ENCODE assay signal across 8 cellular contexts in genomic region chr18:49813071-49813320, GRCh38. TPM values are rescaled to one million over a fixed set of nuclear protein-coding genes. Genes with fewer than 3 reads are reported as not detected.
A peak's percentile ranks its signal among the peaks of the same experiment; 100 is the strongest.
DNase-seq lines count a peak whose midpoint lies in the region; ATAC-seq, FAIRE-seq and TF ChIP-seq lines count a peak whose summit lies in the region.

No MANE protein-coding gene starts in this region.

- in situ Hi-C loops in GM12878 (cut with MboI): no loop called here

- peak overlapping the region; percentile 91 for H2AFZ ChIP-seq in ACC112 (ENCODE audit: low read length, unreplicated experiment)
- peak overlapping the region; percentile 96 for H2AFZ ChIP-seq in GM12878 (ENCODE audit: control insufficient read depth, low read depth, low read length)

- peak overlapping the region; percentile 85 for H3K4me3 ChIP-seq in ACC112 (ENCODE audit: low read depth, low read length)
- H3K4me3 ChIP-seq in GM12878: peak overlapping the region; percentile 95
- H3K4me3 ChIP-seq in iPS-11a (ENCODE audit: low read depth, low read length): peak overlapping the region; percentile 51
- peak overlapping the region; percentile 99 for H3K4me3 ChIP-seq in skeletal muscle satellite cell (ENCODE audit: low read length)

- TF ChIP-seq POLR2A in GM12878 (IDR thresholded peaks at IDR 0.05; ENCODE audit: low read depth, low read length): no peak

- peak overlapping the region; percentile 62 for H3K4me2 ChIP-seq in GM12878 (ENCODE audit: control insufficient read depth, insufficient read depth)
- H3K4me2 ChIP-seq in skeletal muscle satellite cell (ENCODE audit: low read length): peak overlapping the region; percentile 92

- TF ChIP-seq RAD21 in GM12878 (IDR thresholded peaks at IDR 0.05; ENCODE audit: insufficient read depth, low read depth, low read length): no peak

- 0% methylated on average over 17 of the region's 17 CpGs for WGBS in GM12878 (ENCODE audit: insufficient coverage, insufficient replicate concordance, low lambda C conversion rate, missing lambda C conversion rate)

- H3K27me3 ChIP-seq in ACC112 (ENCODE audit: insufficient read depth, low read length) (no peaks in the 10 kb centered on the region), GM12878 (replicated peaks in 1 of 2; ENCODE audit: control insufficient read depth in 2 of 2, insufficient read depth in 2 of 2, low read length in 1 of 2) (no peaks in the 10 kb centered on the region), skeletal muscle satellite cell (ENCODE audit: control insufficient read depth, insufficient read depth, low read length) (no peaks in the 10 kb centered on the region)

- H4K20me1 ChIP-seq in GM12878 (ENCODE audit: control insufficient read depth, insufficient read depth): no peaks in the 10 kb centered on the region

- CTCF ChIA-PET in GM12878 (lab: Yijun Ruan, JAX): no interaction called here

- H3K79me2 ChIP-seq in ACC112 (ENCODE audit: control insufficient read depth, insufficient read depth, low read length, unreplicated experiment): peaks cover 40% of the 10 kb centered on the region
- peaks cover 21% of the 10 kb centered on the region for H3K79me2 ChIP-seq in GM12878 (ENCODE audit: control insufficient read depth, insufficient read depth, low read length)

- H3K4me1 ChIP-seq in ACC112 (ENCODE audit: control insufficient read depth, insufficient read depth, low read length, unreplicated experiment) (peaks cover 9% of the 10 kb centered on the region), GM12878 (ENCODE audit: control insufficient read depth, insufficient read depth, low read length) (no peaks in the 10 kb centered on the region), skeletal muscle satellite cell (ENCODE audit: control insufficient read depth, insufficient read depth, low read length) (peaks cover 17% of the 10 kb centered on the region)

- intact Hi-C loops in GM12878 (cut with micrococcal nuclease; ENCODE audit: unreplicated experiment): no loop called here

- FAIRE-seq in GM12878 (lab: Jason Lieb, UNC): no peak

- SMC1A ChIA-PET in GM12878 (lab: Charles Lee; ENCODE audit: uncharacterized antibody, unreplicated experiment): interaction anchor here (0.6 kb wide), 1 partner anchor 71 kb away, joined by 4 read pairs; no protein-coding TSS in a partner anchor

- TF ChIP-seq EP300 in GM12878 (IDR thresholded peaks at IDR 0.05; ENCODE audit: borderline replicate concordance in 1 of 2, control insufficient read depth in 1 of 2, low read depth in 2 of 2, low read length in 2 of 2): no peak

- H3K9ac ChIP-seq in GM12878 (ENCODE audit: control insufficient read depth, insufficient read depth, low read length): peak overlapping the region; percentile 77
- H3K9ac ChIP-seq in skeletal muscle satellite cell (ENCODE audit: low read depth, low read length): peak overlapping the region; percentile 98

- H3K27ac ChIP-seq in ACC112 (ENCODE audit: low read depth, low read length) (peak overlapping the region; percentile 93), GM12878 (ENCODE audit: control insufficient read depth, insufficient read depth) (peak overlapping the region; percentile 94)

- H3K9me3 ChIP-seq in GM12878 (replicated peaks; ENCODE audit: control insufficient read depth, insufficient read depth, low read length) (peaks cover 3% of the 10 kb centered on the region; the same call in 2 of the 3 replicates), skeletal muscle satellite cell (replicated peaks; ENCODE audit: low read length) (peaks cover 4% of the 10 kb centered on the region)

- H3K36me3 ChIP-seq in ACC112 (ENCODE audit: insufficient read depth, low read length): peaks cover 4% of the 10 kb centered on the region; the same call in 1 of the 2 replicates
- no peaks in the 10 kb centered on the region for H3K36me3 ChIP-seq in GM12878 (ENCODE audit: control insufficient read depth in 2 of 2, insufficient read depth in 2 of 2, low read length in 1 of 2)
- H3K36me3 ChIP-seq in skeletal muscle satellite cell (ENCODE audit: insufficient read depth, low read length): no peaks in the 10 kb centered on the region

- BruUV-seq in GM12878 (replicated peaks; lab: Mats Ljungman, UMichigan): no TSS peak

- RAD21 ChIA-PET in GM12878 (lab: Charles Lee; ENCODE audit: unreplicated experiment): interaction anchor here (0.9 to 1.6 kb wide), 2 partner anchors 43 to 380 kb away, joined by 3 to 5 read pairs; no protein-coding TSS in a partner anchor

- POLR2A ChIA-PET in GM12878 (lab: Charles Lee): no interaction called here

- ATAC-seq in HG02763 (IDR thresholded peaks at IDR 0.05; ENCODE audit: unreplicated experiment): peak; percentile 5
- peak; percentile 55 for ATAC-seq in GM12878

- TF ChIP-seq CTCF in GM10266 (IDR thresholded peaks at IDR 0.05; ENCODE audit: control insufficient read depth, insufficient read depth, low read depth, missing control alignments) (peak; percentile 7), GM12878 (IDR thresholded peaks at IDR 0.05 in 2 of 3, conservative IDR thresholded peaks at IDR 0.05 in 1 of 3; ENCODE audit: control insufficient read depth in 2 of 3, extremely low read depth in 1 of 3, insufficient read depth in 1 of 3, low read depth in 3 of 3, low read length in 3 of 3) (no peak)

- DNase-seq in GM10266 (ENCODE audit: extremely low spot score) (peak; percentile 48), NCI-H2196 (lab: John Stamatoyannopoulos, UW; ENCODE audit: unreplicated experiment) (peak; percentile 56), GM12878 (ENCODE audit: low read depth, low spot score) (no peak), cerebellar nuclear complex (lab: John Stamatoyannopoulos, UW) (no peak)

TF ChIP-seq in GM12878, 131 proteins besides CTCF, POLR2A, EP300 and RAD21 (continues in another document):
- no peak for TF ChIP-seq NR2C2 (IDR thresholded peaks at IDR 0.05; ENCODE audit: borderline replicate concordance, control insufficient read depth, insufficient read length, low read depth)
- TF ChIP-seq SMAD1 (IDR thresholded peaks at IDR 0.05; ENCODE audit: low read depth, partially characterized antibody): no peak
- TF ChIP-seq CEBPZ (IDR thresholded peaks at IDR 0.05; ENCODE audit: low read depth, low read length): no peak
- no peak for TF ChIP-seq MYB (IDR thresholded peaks at IDR 0.05; ENCODE audit: borderline replicate concordance, low read depth, low read length)
- TF ChIP-seq, protein P1, sequence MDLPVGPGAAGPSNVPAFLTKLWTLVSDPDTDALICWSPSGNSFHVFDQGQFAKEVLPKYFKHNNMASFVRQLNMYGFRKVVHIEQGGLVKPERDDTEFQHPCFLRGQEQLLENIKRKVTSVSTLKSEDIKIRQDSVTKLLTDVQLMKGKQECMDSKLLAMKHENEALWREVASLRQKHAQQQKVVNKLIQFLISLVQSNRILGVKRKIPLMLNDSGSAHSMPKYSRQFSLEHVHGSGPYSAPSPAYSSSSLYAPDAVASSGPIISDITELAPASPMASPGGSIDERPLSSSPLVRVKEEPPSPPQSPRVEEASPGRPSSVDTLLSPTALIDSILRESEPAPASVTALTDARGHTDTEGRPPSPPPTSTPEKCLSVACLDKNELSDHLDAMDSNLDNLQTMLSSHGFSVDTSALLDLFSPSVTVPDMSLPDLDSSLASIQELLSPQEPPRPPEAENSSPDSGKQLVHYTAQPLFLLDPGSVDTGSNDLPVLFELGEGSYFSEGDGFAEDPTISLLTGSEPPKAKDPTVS (IDR thresholded peaks at IDR 0.05; ENCODE audit: low read depth, low read length): no peak
- TF ChIP-seq POU2F2 (IDR thresholded peaks at IDR 0.05; ENCODE audit: borderline replicate concordance, low read depth, low read length): no peak
- no peak for TF ChIP-seq TARDBP (IDR thresholded peaks at IDR 0.05; ENCODE audit: borderline replicate concordance)

RNA-seq across cellular contexts. Expression of gene ACAA2, which starts 0.3 kb away (rescaled TPM):
- 24.3 and 26.2 TPM in 2 replicates for total RNA-seq in GM12878 (2013; cell fraction: nucleolus; rRNA removed)
- total RNA-seq in GM12878 (2014; rRNA removed) (50.1 and 59.7 TPM in 2 replicates), GM12878 (2014; rRNA removed; fragmentation: Illumina TruSeq; extraction: Trizol) (59.1 and 60.6 TPM in 2 replicates), GM12878 (2021) (60.9 and 63.1 TPM in 2 replicates)
- polyA plus RNA-seq in GM12878 (2011; ENCODE audit: low read depth): 68.6 TPM
- polyA plus RNA-seq in GM12878 (2011; rRNA removed) (48.9 and 68.3 TPM in 2 replicates), GM12878 (2014; fragmentation: Illumina TruSeq; extraction: Trizol) (66.0 and 80.4 TPM in 2 replicates), GM12878 (2014; fragmentation: Nextera tagmentation; extraction: Ambion mirVana) (10 to 100 TPM; 86.3 to 97.3 TPM), GM12878 (2014; rRNA removed) (36.1 and 43.1 TPM in 2 replicates), GM12878 (2016; fragmentation: Nextera tagmentation; extraction: Ambion mirVana) (100 to 1,000 TPM; 130 to 134 TPM)
- polyA plus RNA-seq in GM12878 (2011; cell fraction: cytosol; rRNA removed): 39.0 and 54.5 TPM in 2 replicates
- polyA plus RNA-seq in GM12878 (2011; cell fraction: nucleus; rRNA removed): 28.0 and 35.2 TPM in 2 replicates
- polyA plus RNA-seq in GM12878 (2012): 58.5 and 63.9 TPM in 2 replicates
- 35.9 and 36.5 TPM in 2 replicates for polyA minus RNA-seq in GM12878 (2011; rRNA and poly(A)+ RNA removed)
- polyA minus RNA-seq in GM12878 (2011; cell fraction: cytosol; rRNA and poly(A)+ RNA removed): 12.4 TPM in 2 replicates
- 5.8 and 9.9 TPM in 2 replicates for polyA minus RNA-seq in GM12878 (2011; cell fraction: nucleus; rRNA and poly(A)+ RNA removed)
- total RNA-seq in skeletal muscle satellite cell (2012; rRNA removed): 35.2 and 45.4 TPM in 2 replicates

Comparison
In these comparisons a context has a peak if more than half of its experiments do, and no peak if none do; other contexts are left out.
1. DNase-seq: peak in GM10266 (single experiment) and NCI-H2196 (single experiment); none in GM12878 (single experiment) and cerebellar nuclear complex (0 of 2).
2. Peak in every context shown above with its lines, with median percentiles within 50 percentile points of each other: H3K4me3 ChIP-seq.